8 cellular contexts compared by ENCODE assay signal in genomic region chr16:67279296-67280089, GRCh38. TPM values are rescaled to one million over a fixed set of nuclear protein-coding genes. Genes with fewer than 3 reads are reported as not detected.
A peak's percentile ranks its signal among the peaks of the same experiment; 100 is the strongest.
DNase-seq lines count a peak whose midpoint lies in the region; ATAC-seq and TF ChIP-seq lines count a peak whose summit lies in the region.

Gene PLEKHG4, plus strand, starts transcription at chr16:67279532. Its CDS starts 513 bp downstream, at chr16:67280045.

- DNase-seq in NCI-H187 (lab: John Stamatoyannopoulos, UW): peak; percentile 12 to 37
- DNase-seq in NCI-H187 treated with DMSO at 0.1 percent for 48 hours (lab: John Stamatoyannopoulos, UW): no peak
- DNase-seq in NCI-H2196 treated with DMSO at 0.1 percent for 48 hours (lab: John Stamatoyannopoulos, UW; ENCODE audit: unreplicated experiment): peak; percentile 23
- DNase-seq in colonic mucosa: peak; percentile 80
- peak; percentile 54 for DNase-seq in left lobe of liver (ENCODE audit: low spot score)
- peak; percentile 84 for DNase-seq in stimulated activated CD4-positive, alpha-beta T cell treated with anti-CD3 and anti-CD28 coated beads, Interleukin-4, amount 100 ng/mL, for 24 hours

- H3K36me3 ChIP-seq in colonic mucosa: no peaks in the 10 kb centered on the region

- TF ChIP-seq CTCF in colonic mucosa (IDR thresholded peaks at IDR 0.05): no peak

- intact Hi-C loops in colonic mucosa (cut with DNase I): loop anchor here (5.0 to 10.0 kb wide), 2 partner anchors 82 to 135 kb away; partner anchors contain the start of genes ELMO3 and ZDHHC1

- no peaks in the 10 kb centered on the region for H3K9me3 ChIP-seq in colonic mucosa

- ATAC-seq in HG02973 (IDR thresholded peaks at IDR 0.05; ENCODE audit: unreplicated experiment) (peak; percentile 74), left lobe of liver (peak; percentile 88)
- ATAC-seq in activated CD4-positive, CD25-positive, alpha-beta regulatory T cell treated with anti-CD3 and anti-CD28 coated beads, Interleukin-2, amount 50 U/mL, for 24 hours: peak; percentile 95 to 96

- H3K27me3 ChIP-seq in colonic mucosa: no peaks in the 10 kb centered on the region

- H3K9ac ChIP-seq in colonic mucosa (ENCODE audit: low read depth in 2 of 2, low read length in 2 of 2): peak within 1 kb of the TSS; percentile 81 to 84

- peak within 1 kb of the TSS; percentile 63 for H3K4me3 ChIP-seq in colonic mucosa

- peak within 1 kb of the TSS; percentile 48 for H3K27ac ChIP-seq in colonic mucosa

- no peaks in the 10 kb centered on the region for H3K4me1 ChIP-seq in colonic mucosa

RNA-seq across cellular contexts. Expression of gene PLEKHG4, which starts in this region (rescaled TPM):
- total RNA-seq in colonic mucosa (10 to 100 TPM; 13.1 to 14.7 TPM), left lobe of liver (0.20 TPM)

Comparison
In these comparisons a context has a peak if more than half of its experiments do, and no peak if none do; other contexts are left out.
1. RNA of gene PLEKHG4 (total RNA-seq): 13.1 to 14.7 TPM in colonic mucosa; 0.20 TPM in left lobe of liver (single experiment); every median in the first group is over 10 times any median in the second.
2. Peak in DNase-seq and ATAC-seq in left lobe of liver; RNA of the gene not detected or under 1 TPM.
3. Peak in every context shown above with its lines, with median percentiles within 50 percentile points of each other: ATAC-seq.